In genomic region chr9:17810728-17811634, GRCh38 we compare ENCODE assay signal across 8 cellular contexts.
A peak's percentile ranks its signal among the peaks of the same experiment; 100 is the strongest.
DNase-seq lines count a peak whose midpoint lies in the region; ATAC-seq, FAIRE-seq and TF ChIP-seq lines count a peak whose summit lies in the region.

No MANE protein-coding gene starts in this region.

- TF ChIP-seq POLR2A in H54 (IDR thresholded peaks at IDR 0.05; ENCODE audit: low read depth, low read length), result no peak

- H3K4me2 ChIP-seq in osteoblast (ENCODE audit: insufficient read depth, low read length), result peak overlapping the region; percentile 8

- no peaks in the 10 kb centered on the region for H4K20me1 ChIP-seq in osteoblast (ENCODE audit: insufficient read depth, low read length)

- H3K4me3 ChIP-seq in fibroblast of mammary gland (ENCODE audit: control insufficient read depth, low read depth, low read length), result no peak overlapping the region
- H3K4me3 ChIP-seq in osteoblast (ENCODE audit: insufficient read depth, low read length), result no peak overlapping the region

- no peak for ATAC-seq in GM21576 (IDR thresholded peaks at IDR 0.05; ENCODE audit: unreplicated experiment)
- no peak for ATAC-seq in GM21526 (IDR thresholded peaks at IDR 0.05; ENCODE audit: low FRiP score, unreplicated experiment)

- FAIRE-seq in H54 (lab: Jason Lieb, UNC), result no peak

- H3K9me3 ChIP-seq in osteoblast (ENCODE audit: low read depth, low read length), result no peaks in the 10 kb centered on the region

- no peaks in the 10 kb centered on the region for H3K36me3 ChIP-seq in osteoblast (ENCODE audit: insufficient read depth, low read length)

- H3K27me3 ChIP-seq in osteoblast (ENCODE audit: insufficient read depth, low read length), result peaks cover 22% of the 10 kb centered on the region

- H2AFZ ChIP-seq in osteoblast (ENCODE audit: low read length), result no peak overlapping the region

- H3K27ac ChIP-seq in osteoblast (ENCODE audit: low read depth, low read length), result no peak overlapping the region

- peak; percentile 74 for DNase-seq in GM03348 (ENCODE audit: low spot score)
- peak; percentile 15 for DNase-seq in H54 (ENCODE audit: insufficient read length, low spot score)
- DNase-seq in NCI-H146 (lab: John Stamatoyannopoulos, UW), result peak; percentile 37
- DNase-seq in UCSD-AML1 (lab: John Stamatoyannopoulos, UW; ENCODE audit: unreplicated experiment), result peak; percentile 6
- DNase-seq in fibroblast of mammary gland (ENCODE audit: low read depth), result peak; percentile 65
- DNase-seq in osteoblast (ENCODE audit: insufficient read length, low spot score, missing footprints), result peak; percentile 68

- H3K4me1 ChIP-seq in osteoblast (ENCODE audit: insufficient read depth, low read length), result peaks cover 2% of the 10 kb centered on the region

- no peaks in the 10 kb centered on the region for H3K79me2 ChIP-seq in osteoblast (ENCODE audit: insufficient read depth, low read length)

- TF ChIP-seq CTCF in fibroblast of mammary gland (conservative IDR thresholded peaks at IDR 0.05; ENCODE audit: control insufficient read depth, insufficient read depth, low read depth, low read length) (peak; percentile 87), osteoblast (IDR thresholded peaks at IDR 0.05; ENCODE audit: extremely low read depth, low read depth, low read length) (peak; percentile 91)

Comparison
In these comparisons a context has a peak if more than half of its experiments do, and no peak if none do; other contexts are left out.
1. DNase-seq: peak in every context shown above with its lines; median percentile 74 in GM03348; 68 in osteoblast; 65 in fibroblast of mammary gland; 37 in NCI-H146; 15 in H54; 6 in UCSD-AML1.